In the genomic region with DNA sequence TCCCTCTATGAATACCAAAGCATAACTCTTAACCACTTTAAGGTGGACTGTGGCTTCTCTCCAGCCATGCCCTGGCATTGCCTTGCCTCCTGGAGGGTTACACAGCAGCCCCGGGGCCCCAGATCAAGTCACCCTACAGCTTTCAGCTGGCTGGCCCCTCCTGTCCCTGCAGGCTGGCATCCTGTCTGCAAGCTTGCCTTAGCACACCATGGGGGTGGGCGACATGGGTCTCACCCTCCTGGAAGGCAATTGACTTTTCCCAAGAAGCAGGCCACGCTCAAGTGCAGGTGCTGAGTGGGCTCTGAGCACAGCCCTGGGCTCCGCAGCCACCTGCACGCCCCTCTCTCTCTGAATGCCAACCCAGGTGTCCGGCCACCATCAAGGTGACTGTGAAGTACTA, we compare ENCODE assay signal across 22 cellular contexts.
"Had no signal": no experiment of that assay in that cellular context is flagged by ENCODE, and none has a peak within 500 bp of the region (broad histone marks: within the 10 kb centered on the region; RNA-seq: fewer than 3 reads in every experiment).

No MANE protein-coding gene starts in this region.

- ATAC-seq: left lobe of liver; mucosa of descending colon; naive thymus-derived CD4-positive, alpha-beta T cell; right lobe of liver; stimulated activated effector memory CD8-positive, alpha-beta T cell treated with anti-CD3 and anti-CD28 coated beads, Interleukin-12 subunit alpha, Interleukin-12 subunit beta, amount 100 ng/mL, for 72 hours had no signal

- H3K27me3 ChIP-seq: dorsolateral prefrontal cortex, ovary, right lobe of liver, suprapubic skin, transverse colon, upper lobe of right lung, uterus had no signal

- H3K4me3 ChIP-seq: dorsolateral prefrontal cortex, mucosa of descending colon, ovary, right lobe of liver, suprapubic skin, transverse colon, upper lobe of right lung, uterus had no signal

- H3K36me3 ChIP-seq: ovary, right lobe of liver, suprapubic skin, transverse colon, upper lobe of right lung, uterus had no signal

- H3K9me3 Mint-ChIP-seq: mesothelial cell of epicardium; naive thymus-derived CD4-positive, alpha-beta T cell; nephron; stimulated activated effector memory CD8-positive, alpha-beta T cell treated with anti-CD3 and anti-CD28 coated beads, Interleukin-12 subunit alpha, Interleukin-12 subunit beta, amount 100 ng/mL, for 72 hours; stimulated activated naive CD8-positive, alpha-beta T cell treated with anti-CD3 and anti-CD28 coated beads, Interleukin-15, Interleukin-2, amounts not matched to agents 100 ng/mL and 50 ng/mL, for 24 hours had no signal

- H3K4me1 ChIP-seq: right lobe of liver, suprapubic skin, transverse colon, upper lobe of right lung, uterus had no signal

- H3K4me3 Mint-ChIP-seq: mesothelial cell of epicardium; naive thymus-derived CD4-positive, alpha-beta T cell; nephron; stimulated activated effector memory CD8-positive, alpha-beta T cell treated with anti-CD3 and anti-CD28 coated beads, Interleukin-12 subunit alpha, Interleukin-12 subunit beta, amount 100 ng/mL, for 72 hours; stimulated activated naive CD8-positive, alpha-beta T cell treated with anti-CD3 and anti-CD28 coated beads, Interleukin-15, Interleukin-2, amounts not matched to agents 100 ng/mL and 50 ng/mL, for 24 hours had no signal

- H3K36me3 Mint-ChIP-seq: mesothelial cell of epicardium; stimulated activated effector memory CD8-positive, alpha-beta T cell treated with anti-CD3 and anti-CD28 coated beads, Interleukin-12 subunit alpha, Interleukin-12 subunit beta, amount 100 ng/mL, for 72 hours had no signal

- H3K27ac ChIP-seq: dorsolateral prefrontal cortex, ovary, right lobe of liver, suprapubic skin, transverse colon, upper lobe of right lung, uterus had no signal

- H3K9me3 ChIP-seq: mucosa of descending colon, ovary, right lobe of liver, suprapubic skin, transverse colon, upper lobe of right lung, uterus had no signal

- DNase-seq: dorsolateral prefrontal cortex; effector CD4-positive, alpha-beta T cell; kidney; mesenchymal stem cell; mucosa of descending colon; naive thymus-derived CD4-positive, alpha-beta T cell; occipital lobe; ovary; posterior cingulate gyrus; right lobe of liver; stimulated activated CD4-positive, alpha-beta T cell treated with anti-CD3 and anti-CD28 coated beads, Interleukin-12 subunit alpha, Interleukin-12 subunit beta, amount 100 ng/mL, for 4 hours; stimulated activated CD4-positive, alpha-beta T cell treated with anti-CD3 and anti-CD28 coated beads, Interleukin-2, amount 100 ng/mL, for 24 hours; stimulated activated CD4-positive, alpha-beta T cell treated with anti-CD3 and anti-CD28 coated beads, Interleukin-4, amount 100 ng/mL, for 24 hours; transverse colon; upper lobe of right lung; uterus had no signal

- H3K27me3 Mint-ChIP-seq: naive thymus-derived CD4-positive, alpha-beta T cell; stimulated activated naive CD8-positive, alpha-beta T cell treated with anti-CD3 and anti-CD28 coated beads, Interleukin-15, Interleukin-2, amounts not matched to agents 100 ng/mL and 50 ng/mL, for 24 hours had no signal

- H3K27ac Mint-ChIP-seq: mesothelial cell of epicardium; naive thymus-derived CD4-positive, alpha-beta T cell; stimulated activated effector memory CD8-positive, alpha-beta T cell treated with anti-CD3 and anti-CD28 coated beads, Interleukin-12 subunit alpha, Interleukin-12 subunit beta, amount 100 ng/mL, for 72 hours; stimulated activated naive CD8-positive, alpha-beta T cell treated with anti-CD3 and anti-CD28 coated beads, Interleukin-15, Interleukin-2, amounts not matched to agents 100 ng/mL and 50 ng/mL, for 24 hours had no signal
